Comparison of ENCODE assay signal across 12 cellular contexts in genomic region chr17:74751210-74751529, GRCh38. TPM values are rescaled to one million over a fixed set of nuclear protein-coding genes. Genes with fewer than 3 reads are reported as not detected.
DNase-seq lines count a peak whose midpoint lies in the region; ATAC-seq, FAIRE-seq and TF ChIP-seq lines count a peak whose summit lies in the region.
"Had no signal": no experiment of that assay in that cellular context is flagged by ENCODE, and none has a peak within 500 bp of the region (broad histone marks: within the 10 kb centered on the region; RNA-seq: fewer than 3 reads in every experiment).

No MANE protein-coding gene starts in this region.

- WGBS in thymus, result 22% methylated on average over 4 of the region's 4 CpGs

- H3K36me3 Mint-ChIP-seq in activated T-cell treated with anti-CD3 and anti-CD28 coated beads, Interleukin-2, amount 50 U/mL, for 72 hours (ENCODE audit: insufficient read depth in 2 of 2), result peaks cover 10 to 11% of the 10 kb centered on the region in 2 donors
- H3K36me3 Mint-ChIP-seq in astrocyte (ENCODE audit: low read depth, unreplicated experiment) (peaks cover 5% of the 10 kb centered on the region), mesothelial cell of epicardium (peaks cover 8% of the 10 kb centered on the region)

- no peaks in the 10 kb centered on the region for H3K27me3 ChIP-seq in astrocyte (ENCODE audit: insufficient read depth, low read length)
- H3K27me3 ChIP-seq in thymus (ENCODE audit: control insufficient read depth, insufficient read depth), result no peaks in the 10 kb centered on the region

- H3K27me3 Mint-ChIP-seq in activated T-cell treated with anti-CD3 and anti-CD28 coated beads, Interleukin-2, amount 50 U/mL, for 72 hours (ENCODE audit: low read depth), result no peaks in the 10 kb centered on the region
- no peaks in the 10 kb centered on the region for H3K27me3 Mint-ChIP-seq in astrocyte (ENCODE audit: low read depth, unreplicated experiment)
- H3K27me3 Mint-ChIP-seq in mesothelial cell of epicardium (ENCODE audit: low read depth), result no peaks in the 10 kb centered on the region

- H3K27ac ChIP-seq in astrocyte (ENCODE audit: low read depth, low read length), result no peak overlapping the region
- no peak overlapping the region for H3K27ac ChIP-seq in thymus (ENCODE audit: low read depth)

- no peak for FAIRE-seq in astrocyte (lab: Jason Lieb, UNC)
- FAIRE-seq: GM12892 had no signal

- peak overlapping the region; percentile 94 for H3K27ac Mint-ChIP-seq in activated T-cell treated with anti-CD3 and anti-CD28 coated beads, Interleukin-2, amount 50 U/mL, for 72 hours
- no peak overlapping the region for H3K27ac Mint-ChIP-seq in astrocyte (ENCODE audit: unreplicated experiment)
- H3K27ac Mint-ChIP-seq in mesothelial cell of epicardium, result no peak overlapping the region

- no peak overlapping the region for H2AFZ ChIP-seq in astrocyte (ENCODE audit: low read depth, low read length)

- no peak overlapping the region for H3K4me3 ChIP-seq in astrocyte (ENCODE audit: insufficient read depth, low read depth, low read length)
- H3K4me3 ChIP-seq in thymus (ENCODE audit: low read length), result peak overlapping the region; percentile 25

- no peaks in the 10 kb centered on the region for H3K9me3 Mint-ChIP-seq in activated T-cell treated with anti-CD3 and anti-CD28 coated beads, Interleukin-2, amount 50 U/mL, for 72 hours
- no peaks in the 10 kb centered on the region for H3K9me3 Mint-ChIP-seq in astrocyte (ENCODE audit: unreplicated experiment)
- no peaks in the 10 kb centered on the region for H3K9me3 Mint-ChIP-seq in mesothelial cell of epicardium

- H3K9ac ChIP-seq in astrocyte (ENCODE audit: low read length), result no peak overlapping the region

- peaks cover 35% of the 10 kb centered on the region for H3K79me2 ChIP-seq in astrocyte (ENCODE audit: insufficient read depth, low read length)

- H3K9me3 ChIP-seq in astrocyte (ENCODE audit: insufficient read depth, low read depth, low read length), result no peaks in the 10 kb centered on the region
- H3K9me3 ChIP-seq in thymus (ENCODE audit: control insufficient read depth), result no peaks in the 10 kb centered on the region

- no peaks in the 10 kb centered on the region for H3K36me3 ChIP-seq in astrocyte (ENCODE audit: insufficient read depth, low read length)
- H3K36me3 ChIP-seq in thymus (ENCODE audit: control insufficient read depth, insufficient read depth), result peaks cover 6% of the 10 kb centered on the region

- no peak overlapping the region for H3K4me2 ChIP-seq in astrocyte (ENCODE audit: low read length)

- no peak for TF ChIP-seq CTCF in astrocyte (IDR thresholded peaks at IDR 0.05; ENCODE audit: insufficient read depth, low read depth, low read length)
- no peak for TF ChIP-seq CTCF in mesothelial cell of epicardium (IDR thresholded peaks at IDR 0.05; ENCODE audit: unreplicated experiment)

- H3K4me1 Mint-ChIP-seq in activated T-cell treated with anti-CD3 and anti-CD28 coated beads, Interleukin-2, amount 50 U/mL, for 72 hours (ENCODE audit: low read depth), result peaks cover 71% of the 10 kb centered on the region
- H3K4me1 Mint-ChIP-seq in astrocyte (ENCODE audit: low read depth, unreplicated experiment), result peaks cover 21% of the 10 kb centered on the region
- H3K4me1 Mint-ChIP-seq in mesothelial cell of epicardium, result peaks cover 34% of the 10 kb centered on the region

- no peak for ATAC-seq in activated T-cell treated with anti-CD3 and anti-CD28 coated beads, Interleukin-2, amount 50 U/mL, for 72 hours (replicated peaks in 1 of 2)
- ATAC-seq in GM21786 (IDR thresholded peaks at IDR 0.05; ENCODE audit: unreplicated experiment), result no peak

- DNase-seq in activated T-cell treated with anti-CD3 and anti-CD28 coated beads, Interleukin-2, amount 50 U/mL, for 72 hours, result no peak
- no peak for DNase-seq in activated T-cell treated with anti-CD3 and anti-CD28 coated beads, Interleukin-2, amount 50 U/mL, for 1 hour
- DNase-seq in astrocyte (ENCODE audit: low read depth), result no peak
- no peak for DNase-seq in mesothelial cell of epicardium (ENCODE audit: low spot score in 2 of 2, unreplicated experiment in 2 of 2)
- DNase-seq in dermis blood vessel endothelial cell, result no peak
- DNase-seq in NCI-H774 (lab: John Stamatoyannopoulos, UW), result no peak
- DNase-seq: NCI-H2227 treated with DMSO at 0.1 percent for 48 hours had no signal

- peaks cover 32% of the 10 kb centered on the region for H4K20me1 ChIP-seq in astrocyte (ENCODE audit: insufficient read depth, low read length)

- H3K4me1 ChIP-seq in astrocyte (ENCODE audit: insufficient read depth, low read length) (peaks cover 12% of the 10 kb centered on the region), thymus (ENCODE audit: control insufficient read depth, insufficient read depth, low read length) (peaks cover 33% of the 10 kb centered on the region)

- H3K4me3 Mint-ChIP-seq in activated T-cell treated with anti-CD3 and anti-CD28 coated beads, Interleukin-2, amount 50 U/mL, for 72 hours, result peak overlapping the region; percentile 92 to 97
- H3K4me3 Mint-ChIP-seq in astrocyte (ENCODE audit: unreplicated experiment) (peak overlapping the region; percentile 25), mesothelial cell of epicardium (peak overlapping the region; percentile 49)

RNA-seq across cellular contexts. Expression of gene NHERF1, which starts 2.7 kb away (rescaled TPM):
- 10 to 100 TPM; 78.8 to 81.2 TPM for total RNA-seq in activated T-cell treated with anti-CD3 and anti-CD28 coated beads, Interleukin-2, amount 50 U/mL, for 72 hours
- total RNA-seq in astrocyte (27.9 and 36.3 TPM in 2 replicates), mesothelial cell of epicardium (34.4 to 36.2 TPM (median 34.8 TPM) in 3 replicates), dermis blood vessel endothelial cell (10.4 and 22.5 TPM in 2 replicates)
- polyA plus RNA-seq in thymus, result 56.6 TPM

RNA-seq across cellular contexts. Expression of gene RAB37, which starts 14.1 kb away (rescaled TPM):
- 10 to 100 TPM; 13.6 to 18.1 TPM for total RNA-seq in activated T-cell treated with anti-CD3 and anti-CD28 coated beads, Interleukin-2, amount 50 U/mL, for 72 hours
- total RNA-seq in astrocyte (0.77 TPM in 1 of 2 replicates, not detected in the other), mesothelial cell of epicardium (0.16 to 0.38 TPM (median 0.24 TPM) in 3 replicates), dermis blood vessel endothelial cell (0.17 and 0.37 TPM in 2 replicates)
- polyA plus RNA-seq in thymus, result 29.3 TPM

RNA-seq across cellular contexts. Expression of gene NAT9, which starts 25.0 kb away (rescaled TPM):
- total RNA-seq in activated T-cell treated with anti-CD3 and anti-CD28 coated beads, Interleukin-2, amount 50 U/mL, for 72 hours, result 10 to 100 TPM; 49.7 to 58.4 TPM
- total RNA-seq in astrocyte, result 58.4 and 61.8 TPM in 2 replicates
- total RNA-seq in mesothelial cell of epicardium, result 78.2 to 83.7 TPM (median 83.1 TPM) in 3 replicates
- polyA plus RNA-seq in thymus, result 31.1 TPM
- 29.9 and 37.6 TPM in 2 replicates for total RNA-seq in dermis blood vessel endothelial cell

RNA-seq across cellular contexts. Expression of gene CD300LF, which starts 38.4 kb away (rescaled TPM):
- total RNA-seq in activated T-cell treated with anti-CD3 and anti-CD28 coated beads, Interleukin-2, amount 50 U/mL, for 72 hours, result not detected
- total RNA-seq in astrocyte (not detected in 2 replicates), mesothelial cell of epicardium (not detected in 3 replicates), dermis blood vessel endothelial cell (not detected in 2 replicates)
- polyA plus RNA-seq in thymus, result 6.0 TPM
- total RNA-seq: osteoblast; T-helper 1 cell treated with Interleukin-12 subunit alpha and Interleukin-12 subunit beta and Interleukin-4 antibody, amounts not matched to agents 30 ng/mL and 1 ng/mL, for 36 hours had no signal

Comparison
In these comparisons a context has a peak if more than half of its experiments do, and no peak if none do; other contexts are left out.
1. H3K4me3 Mint-ChIP-seq: peak in every context shown above with its lines; median percentile 94 in activated T-cell treated with anti-CD3 and anti-CD28 coated beads, Interleukin-2, amount 50 U/mL, for 72 hours; 49 in mesothelial cell of epicardium; 25 in astrocyte.